In genomic region chr10:74344306-74344705, GRCh38 we compare ENCODE assay signal across 30 cellular contexts.
"Had no signal": no experiment of that assay in that cellular context is flagged by ENCODE, and none has a peak within 500 bp of the region (broad histone marks: within the 10 kb centered on the region; RNA-seq: fewer than 3 reads in every experiment).

No MANE protein-coding gene starts in this region.

- H3K4me3 ChIP-seq: ascending aorta, cardiac muscle cell had no signal

- ATAC-seq: activated CD8-positive, alpha-beta T cell treated with anti-CD3 and anti-CD28 coated beads for 36 hours; activated naive CD4-positive, alpha-beta T cell treated with anti-CD3 and anti-CD28 coated beads, Interleukin-2, amount 50 U/mL, for 72 hours; activated T-cell treated with anti-CD3 and anti-CD28 coated beads, Interleukin-2, amount 50 U/mL, for 4 hours; activated T-cell treated with anti-CD3 and anti-CD28 coated beads, Interleukin-2, amount 50 U/mL, for 72 hours; activated T-helper 17 cell treated with anti-CD3 and anti-CD28 coated beads, Interleukin-2, amount 50 U/mL, for 72 hours had no signal

- H3K36me3 ChIP-seq: ascending aorta, cardiac muscle cell had no signal

- DNase-seq: activated B cell treated with CpG ODN at 0.5 μM for 24 hours; activated CD4-positive, alpha-beta memory T cell treated with anti-CD3 and anti-CD28 coated beads for 36 hours; activated CD4-positive, alpha-beta T cell treated with anti-CD3 and anti-CD28 coated beads for 4 hours; activated CD4-positive, alpha-beta T cell treated with anti-CD3 and anti-CD28 coated beads, Interleukin-2, amount 10 ng/mL, durations not matched to agents 24 days and 14 days; activated CD4-positive, alpha-beta T cell treated with anti-CD3 and anti-CD28 coated beads, Interleukin-2, amount 50 U/mL, for 1 hour; activated CD4-positive, alpha-beta T cell treated with anti-CD3 and anti-CD28 coated beads, Interleukin-2, amount 50 U/mL, for 4 hours; activated CD4-positive, CD25-positive, alpha-beta regulatory T cell treated with anti-CD3 and anti-CD28 coated beads, Interleukin-2, amount 50 U/mL, for 72 hours; activated CD8-positive, alpha-beta memory T cell treated with anti-CD3 and anti-CD28 coated beads, Interleukin-2, amount 50 U/mL, for 4 hours; activated CD8-positive, alpha-beta T cell treated with anti-CD3 and anti-CD28 coated beads for 36 hours; activated effector memory CD4-positive, alpha-beta T cell treated with anti-CD3 and anti-CD28 coated beads, Interleukin-2, amount 50 U/mL, for 16 hours; activated gamma-delta T cell treated with Interleukin-2 at 50 U/mL for 16 hours; activated naive CD4-positive, alpha-beta T cell; activated naive CD4-positive, alpha-beta T cell treated with anti-CD3 and anti-CD28 coated beads for 36 hours; activated naive CD4-positive, alpha-beta T cell treated with anti-CD3 and anti-CD28 coated beads, Interleukin-2, amount 50 U/mL, for 16 hours; activated naive CD8-positive, alpha-beta T cell treated with anti-CD3 and anti-CD28 coated beads for 36 hours; activated T-cell treated with anti-CD3 and anti-CD28 coated beads for 4 hours; activated T-cell treated with anti-CD3 and anti-CD28 coated beads, Interleukin-2, amount 50 U/mL, for 1 hour; activated T-cell treated with anti-CD3 and anti-CD28 coated beads, Interleukin-2, amount 50 U/mL, for 4 hours; activated T-cell treated with anti-CD3 and anti-CD28 coated beads, Interleukin-2, amount 50 U/mL, for 72 hours; amygdala; anterior cingulate cortex; caudate nucleus; cerebellar nuclear complex; T-helper 1 cell; T-helper 2 cell; T-helper 9 cell had no signal

- H3K27me3 ChIP-seq: ascending aorta, cardiac muscle cell had no signal

- H3K4me1 ChIP-seq: ascending aorta had no signal
